1 cellular context compared by ENCODE assay signal in genomic region chr5:119451561-119451960, GRCh38.
TF ChIP-seq lines count a peak whose summit lies in the region.

No MANE protein-coding gene starts in this region.

TF ChIP-seq in SK-N-SH, 30 proteins besides CTCF, POLR2A, EP300 and RAD21 (continued from another document):
- TF ChIP-seq RCOR1 (IDR thresholded peaks at IDR 0.05; ENCODE audit: low read length), result no peak
- TF ChIP-seq CHD2 (IDR thresholded peaks at IDR 0.05; ENCODE audit: low read length, partially characterized antibody), result no peak
- TF ChIP-seq FOXJ3 (CRISPR knock-in tag; IDR thresholded peaks at IDR 0.05), result no peak
- TF ChIP-seq GATA2 (CRISPR knock-in tag; IDR thresholded peaks at IDR 0.05), result no peak
- TF ChIP-seq FOXM1 (IDR thresholded peaks at IDR 0.05; ENCODE audit: low read depth), result no peak
- TF ChIP-seq MAX (IDR thresholded peaks at IDR 0.05; ENCODE audit: low read depth), result no peak
- no peak for TF ChIP-seq MXI1 (IDR thresholded peaks at IDR 0.05; ENCODE audit: low read depth, low read length)
- TF ChIP-seq NRF1 (IDR thresholded peaks at IDR 0.05; ENCODE audit: low read depth, low read length), result no peak
- no peak for TF ChIP-seq YY1 (IDR thresholded peaks at IDR 0.05; ENCODE audit: low read depth)
- TF ChIP-seq JUND (IDR thresholded peaks at IDR 0.05), result no peak
- TF ChIP-seq TEAD4 (IDR thresholded peaks at IDR 0.05; ENCODE audit: borderline replicate concordance, insufficient read depth), result no peak
